Comparison of ENCODE assay signal across 15 cellular contexts in genomic region chr10:24350111-24350921, GRCh38.
A peak's percentile ranks its signal among the peaks of the same experiment; 100 is the strongest.
DNase-seq lines count a peak whose midpoint lies in the region; ATAC-seq and TF ChIP-seq lines count a peak whose summit lies in the region.
"Had no signal": no experiment of that assay in that cellular context is flagged by ENCODE, and none has a peak within 500 bp of the region (broad histone marks: within the 10 kb centered on the region; RNA-seq: fewer than 3 reads in every experiment).

No MANE protein-coding gene starts in this region.

- H3K4me3 ChIP-seq in AG10803 (ENCODE audit: low read length) (no peak overlapping the region), cardiac fibroblast (replicated peaks in 1 of 2; ENCODE audit: low read depth in 2 of 2, low read length in 2 of 2) (no peak overlapping the region), dorsolateral prefrontal cortex (no peak overlapping the region)
- H3K4me3 ChIP-seq: suprapubic skin had no signal

- peak overlapping the region; percentile 87 for H3K27ac Mint-ChIP-seq in mesothelial cell of epicardium
- H3K27ac Mint-ChIP-seq in naive thymus-derived CD8-positive, alpha-beta T cell: no peak overlapping the region
- H3K27ac Mint-ChIP-seq: memory B cell had no signal

- H3K4me1 Mint-ChIP-seq in mesothelial cell of epicardium: peaks cover 76% of the 10 kb centered on the region
- peaks cover 0 to 1% (median 0%) of the 10 kb centered on the region in 4 donors for H3K4me1 Mint-ChIP-seq in naive thymus-derived CD8-positive, alpha-beta T cell
- H3K4me1 Mint-ChIP-seq: memory B cell had no signal

- POLR2A ChIA-PET in naive thymus-derived CD8-positive, alpha-beta T cell (lab: Charles Lee): no interaction called here

- H3K4me3 Mint-ChIP-seq in mesothelial cell of epicardium: no peak overlapping the region
- no peak overlapping the region for H3K4me3 Mint-ChIP-seq in naive thymus-derived CD8-positive, alpha-beta T cell
- H3K4me3 Mint-ChIP-seq: memory B cell had no signal

- DNase-seq in AG10803 (ENCODE audit: low read depth) (peak; percentile 64), KBM-7 (peak; percentile 31), cardiac fibroblast (ENCODE audit: low read depth in 2 of 2) (peak; percentile 49 to 79), mesothelial cell of epicardium (ENCODE audit: low spot score in 2 of 2, unreplicated experiment in 2 of 2) (no peak), dorsolateral prefrontal cortex (no peak)
- no peak for DNase-seq in naive thymus-derived CD8-positive, alpha-beta T cell
- no peak for DNase-seq in activated effector memory CD4-positive, alpha-beta T cell treated with Interleukin-2 at 50 U/mL for 16 hours
- DNase-seq: activated naive CD4-positive, alpha-beta T cell treated with anti-CD3 and anti-CD28 coated beads, Interleukin-2, amount 50 U/mL, for 16 hours; cerebellar nuclear complex; DMS79; NCI-H1092 treated with DMSO at 0.1 percent for 48 hours; NCI-H345 had no signal

- no peaks in the 10 kb centered on the region for H3K27me3 Mint-ChIP-seq in mesothelial cell of epicardium (ENCODE audit: low read depth)
- peaks cover 2 to 14% (median 2%) of the 10 kb centered on the region in 5 donors for H3K27me3 Mint-ChIP-seq in naive thymus-derived CD8-positive, alpha-beta T cell
- H3K27me3 Mint-ChIP-seq: memory B cell had no signal

- H3K36me3 Mint-ChIP-seq in mesothelial cell of epicardium: peaks cover 5% of the 10 kb centered on the region
- H3K36me3 Mint-ChIP-seq in naive thymus-derived CD8-positive, alpha-beta T cell: no peaks in the 10 kb centered on the region
- H3K36me3 Mint-ChIP-seq: memory B cell had no signal

- in situ Hi-C loops in KBM-7 (cut with MboI; ENCODE audit: low pct_unique_long_range_greater_than_20kb, low sequenced_read_pairs): no loop called here

- H3K27ac ChIP-seq in dorsolateral prefrontal cortex: no peak overlapping the region
- H3K27ac ChIP-seq: suprapubic skin had no signal

- H3K9me3 Mint-ChIP-seq in mesothelial cell of epicardium: no peaks in the 10 kb centered on the region
- H3K9me3 Mint-ChIP-seq in naive thymus-derived CD8-positive, alpha-beta T cell: no peaks in the 10 kb centered on the region
- H3K9me3 Mint-ChIP-seq: memory B cell had no signal

- H3K27me3 ChIP-seq in dorsolateral prefrontal cortex: peaks cover 0 to 4% (median 0%) of the 10 kb centered on the region in 45 donors
- H3K27me3 ChIP-seq: suprapubic skin had no signal

- intact Hi-C loops in dorsolateral prefrontal cortex (cut with DNase I): no loop called here

- ATAC-seq in naive thymus-derived CD8-positive, alpha-beta T cell: no peak
- no peak for ATAC-seq in GM19395 (IDR thresholded peaks at IDR 0.05; ENCODE audit: unreplicated experiment)

- TF ChIP-seq CTCF in AG10803 (conservative IDR thresholded peaks at IDR 0.05; ENCODE audit: low read length): no peak
- no peak for TF ChIP-seq CTCF in cardiac fibroblast (IDR thresholded peaks at IDR 0.05; ENCODE audit: low read depth, low read length)
- no peak for TF ChIP-seq CTCF in mesothelial cell of epicardium (IDR thresholded peaks at IDR 0.05; ENCODE audit: unreplicated experiment)
- TF ChIP-seq CTCF in dorsolateral prefrontal cortex (IDR thresholded peaks at IDR 0.05 in 54 of 56, conservative IDR thresholded peaks at IDR 0.05 in 2 of 56; ENCODE audit: low read depth in 1 of 56, partially characterized antibody in 56 of 56): no peak

Comparison
In these comparisons a context has a peak if more than half of its experiments do, and no peak if none do; other contexts are left out.
1. DNase-seq: peak in AG10803 (single experiment), KBM-7 (single experiment) and cardiac fibroblast (2 of 2); none in mesothelial cell of epicardium (0 of 2), naive thymus-derived CD8-positive, alpha-beta T cell (0 of 10), activated effector memory CD4-positive, alpha-beta T cell treated with Interleukin-2 at 50 U/mL for 16 hours (single experiment) and dorsolateral prefrontal cortex (0 of 10).